ENCODE assay signal across 8 cellular contexts in the genomic region with DNA sequence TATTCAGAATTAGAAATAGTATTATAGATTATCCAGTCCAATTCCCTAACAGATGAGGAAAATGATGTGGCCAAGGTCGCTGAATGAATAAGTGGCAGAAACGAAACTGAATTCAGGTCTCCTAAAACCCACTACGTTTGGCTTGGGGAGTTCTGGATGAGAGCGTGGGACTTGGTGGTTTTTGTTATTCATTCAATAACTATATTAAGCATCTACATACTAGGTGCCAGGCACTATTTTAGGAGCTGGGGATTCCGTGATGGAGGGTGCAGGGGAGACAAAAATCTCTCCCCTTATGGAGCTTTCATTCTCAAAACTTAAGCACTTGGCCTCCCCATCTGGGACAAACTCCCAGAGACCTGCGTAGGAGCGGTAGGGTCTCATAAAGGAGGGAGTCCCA. TPM values are rescaled to one million over a fixed set of nuclear protein-coding genes. Genes with fewer than 3 reads are reported as not detected.
DNase-seq lines count a peak whose midpoint lies in the region; ATAC-seq and TF ChIP-seq lines count a peak whose summit lies in the region.

No MANE protein-coding gene starts in this region.

- H4K20me1 ChIP-seq in fibroblast of lung (ENCODE audit: control insufficient read depth, extremely low read depth, insufficient read depth, low read length) = no peaks in the 10 kb centered on the region

- H3K4me3 ChIP-seq in RWPE2 (ENCODE audit: severe bottlenecking) (peak overlapping the region; percentile 29), fibroblast of lung (replicated peaks in 1 of 4; ENCODE audit: control extremely low read depth in 1 of 4, insufficient read depth in 1 of 4, low read depth in 3 of 4, low read length in 4 of 4) (peak overlapping the region; percentile 63 to 82 (median 80)), gastrocnemius medialis (peak overlapping the region; percentile 58 to 62 (median 60))

- TF ChIP-seq CTCF in RWPE2 (IDR thresholded peaks at IDR 0.05; ENCODE audit: poor library complexity, severe bottlenecking) = no peak
- no peak for TF ChIP-seq CTCF in fibroblast of lung (conservative IDR thresholded peaks at IDR 0.05 in 1 of 2, IDR thresholded peaks at IDR 0.05 in 1 of 2; ENCODE audit: low read depth in 1 of 2, low read length in 2 of 2)
- no peak for TF ChIP-seq CTCF in gastrocnemius medialis (IDR thresholded peaks at IDR 0.05 in 4 of 5, conservative IDR thresholded peaks at IDR 0.05 in 1 of 5)

- H3K36me3 ChIP-seq in RWPE2 (ENCODE audit: low read depth) (no peaks in the 10 kb centered on the region), fibroblast of lung (ENCODE audit: control insufficient read depth, insufficient read depth, low read length) (no peaks in the 10 kb centered on the region), gastrocnemius medialis (no peaks in the 10 kb centered on the region)

- H3K9me3 ChIP-seq in RWPE2 (ENCODE audit: severe bottlenecking) (no peaks in the 10 kb centered on the region), fibroblast of lung (ENCODE audit: control insufficient read depth, insufficient read depth, low read depth, low read length) (no peaks in the 10 kb centered on the region), gastrocnemius medialis (no peaks in the 10 kb centered on the region)

- H3K9ac ChIP-seq in fibroblast of lung (ENCODE audit: insufficient read depth, low read length) = no peak overlapping the region

- DNase-seq in RWPE2 (ENCODE audit: low spot score) (no peak), fibroblast of lung (ENCODE audit: low read depth in 2 of 2) (no peak), gastrocnemius medialis (no peak), epidermal melanocyte (ENCODE audit: insufficient read length, low spot score) (no peak), GDM1 (lab: John Stamatoyannopoulos, UW) (no peak)

- H3K4me1 ChIP-seq in RWPE2 (ENCODE audit: insufficient read depth, poor library complexity, severe bottlenecking) = no peaks in the 10 kb centered on the region
- peaks cover 4% of the 10 kb centered on the region for H3K4me1 ChIP-seq in fibroblast of lung (ENCODE audit: control insufficient read depth, extremely low read depth, insufficient read depth, low read length)
- H3K4me1 ChIP-seq in gastrocnemius medialis = peaks cover 13 to 18% of the 10 kb centered on the region in 2 donors

- intact Hi-C loops in gastrocnemius medialis (cut with DNase I; ENCODE audit: low total_unique reads) = loop anchor here (5.0 kb wide), 1 partner anchor 215 kb away; no protein-coding TSS in a partner anchor

- peak; percentile 11 for ATAC-seq in GM18517 (IDR thresholded peaks at IDR 0.05; ENCODE audit: unreplicated experiment)
- no peak for ATAC-seq in RWPE2 (ENCODE audit: low read depth)
- no peak for ATAC-seq in gastrocnemius medialis
- no peak for ATAC-seq in GM18870 (IDR thresholded peaks at IDR 0.05; ENCODE audit: unreplicated experiment)
- no peak for ATAC-seq in HG03342 (IDR thresholded peaks at IDR 0.05; ENCODE audit: unreplicated experiment)

- peak overlapping the region; percentile 95 for H2AFZ ChIP-seq in fibroblast of lung (ENCODE audit: low read length)

- H3K4me2 ChIP-seq in fibroblast of lung (ENCODE audit: extremely low read depth, insufficient read depth, low read length) = peak overlapping the region; percentile 65

- no peaks in the 10 kb centered on the region for H3K79me2 ChIP-seq in fibroblast of lung (ENCODE audit: control insufficient read depth, insufficient read depth, low read length)

- in situ Hi-C loops in gastrocnemius medialis (cut with MboI; ENCODE audit: low sequenced_read_pairs in 4 of 4) = loop anchor here in 3 of 4 donors (25.0 kb wide), 1 partner anchor 220 kb away; a partner anchor contains a TSS

- H3K27me3 ChIP-seq in RWPE2 (ENCODE audit: insufficient read depth, poor library complexity, severe bottlenecking) = peaks cover 50% of the 10 kb centered on the region
- H3K27me3 ChIP-seq in fibroblast of lung (ENCODE audit: control insufficient read depth, insufficient read depth, low read length) = peaks cover 56% of the 10 kb centered on the region
- peaks cover 44 to 65% (median 57%) of the 10 kb centered on the region in 3 donors for H3K27me3 ChIP-seq in gastrocnemius medialis

- no peak overlapping the region for H3K27ac ChIP-seq in RWPE2 (ENCODE audit: poor library complexity, severe bottlenecking)
- no peak overlapping the region for H3K27ac ChIP-seq in fibroblast of lung (ENCODE audit: insufficient read depth, low read length)
- peak overlapping the region; percentile 17 to 56 (median 38) for H3K27ac ChIP-seq in gastrocnemius medialis

- TF ChIP-seq POLR2A in gastrocnemius medialis (IDR thresholded peaks at IDR 0.05) = no peak

RNA-seq across cellular contexts. Expression of a gene that starts 0.8 kb away (rescaled TPM):
- total RNA-seq in fibroblast of lung (under 0.01 and 0.17 TPM in 2 replicates), gastrocnemius medialis (1 to 10 TPM in 2 of 4 donors, under 1 TPM in 2; 0.38 to 2.0 (median 1.1) TPM)
- 0.28 and 0.30 TPM in 2 replicates for polyA plus RNA-seq in fibroblast of lung
- polyA plus RNA-seq in fibroblast of lung (2012) = 0.36 and 0.47 TPM in 2 replicates
- polyA minus RNA-seq in fibroblast of lung (ENCODE audit: low replicate concordance) = 0.78 TPM in 1 of 2 replicates, not detected in the other

RNA-seq across cellular contexts. Expression of a gene that starts 20.4 kb away (rescaled TPM):
- total RNA-seq in fibroblast of lung = not detected in 2 replicates
- polyA plus RNA-seq in fibroblast of lung = not detected in 2 replicates
- polyA plus RNA-seq in fibroblast of lung (2012) = not detected in 2 replicates
- not detected in 2 replicates for polyA minus RNA-seq in fibroblast of lung (ENCODE audit: low replicate concordance)
- total RNA-seq in gastrocnemius medialis = not detected

RNA-seq across cellular contexts. Expression of a gene that starts 25.3 kb away (rescaled TPM):
- 13.1 and 23.8 TPM in 2 replicates for total RNA-seq in fibroblast of lung
- 32.8 and 35.0 TPM in 2 replicates for polyA plus RNA-seq in fibroblast of lung
- polyA plus RNA-seq in fibroblast of lung (2012) = 28.4 and 38.2 TPM in 2 replicates
- polyA minus RNA-seq in fibroblast of lung (ENCODE audit: low replicate concordance) = 25.0 and 25.3 TPM in 2 replicates
- 100 to 1,000 TPM; 134 to 359 (median 210) TPM for total RNA-seq in gastrocnemius medialis

Comparison
In these comparisons a context has a peak if more than half of its experiments do, and no peak if none do; other contexts are left out.
1. H3K27ac ChIP-seq: peak in gastrocnemius medialis (4 of 4); none in RWPE2 (single experiment) and fibroblast of lung (single experiment).
2. H3K4me3 ChIP-seq: peak in every context shown above with its lines; median percentile 80 in fibroblast of lung; 60 in gastrocnemius medialis; 29 in RWPE2.